ENCODE assay signal across 34 cellular contexts in the genomic region with DNA sequence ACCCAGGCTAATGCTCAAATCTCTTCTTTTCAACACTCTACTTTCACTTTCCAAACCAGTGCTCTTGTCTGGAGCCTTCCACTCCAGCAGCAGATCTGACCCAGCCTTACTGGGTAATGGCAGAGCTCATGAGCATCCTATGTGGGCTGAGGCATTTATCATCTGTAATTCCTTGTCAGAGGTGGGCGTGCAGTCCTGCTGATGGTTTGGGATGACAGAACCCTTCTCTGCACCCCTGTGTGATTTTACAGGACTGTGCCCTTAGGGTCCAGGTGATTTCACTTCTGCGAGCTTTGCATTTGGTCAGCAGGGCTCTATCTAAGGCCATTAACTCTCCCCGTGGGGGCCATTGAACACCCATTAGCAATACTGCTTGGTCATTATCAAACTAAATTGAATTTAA. TPM values are rescaled to one million over a fixed set of nuclear protein-coding genes. Genes with fewer than 3 reads are reported as not detected.
DNase-seq lines count a peak whose midpoint lies in the region; ATAC-seq and TF ChIP-seq lines count a peak whose summit lies in the region.
"Had no signal": no experiment of that assay in that cellular context is flagged by ENCODE, and none has a peak within 500 bp of the region (broad histone marks: within the 10 kb centered on the region; RNA-seq: fewer than 3 reads in every experiment).

No MANE protein-coding gene starts in this region.

- intact Hi-C loops in left ventricle myocardium inferior (cut with micrococcal nuclease), result no loop called here

- H3K27me3 ChIP-seq in left ventricle myocardium inferior (ENCODE audit: low read depth) (no peaks in the 10 kb centered on the region), stomach smooth muscle (ENCODE audit: control insufficient read depth in 1 of 2, insufficient read depth in 2 of 2, low read length in 2 of 2) (no peaks in the 10 kb centered on the region)
- H3K27me3 ChIP-seq: SJSA1, suprapubic skin, upper lobe of left lung had no signal

- no peak overlapping the region for H3K9ac ChIP-seq in stomach smooth muscle (ENCODE audit: low read length in 2 of 2)

- ATAC-seq in SK-N-SH treated with all-trans-retinoic acid at 6 μM for 48 hours, result peak; percentile 58; the same call in 1 of the 3 replicates
- no peak for ATAC-seq in GM18867 (IDR thresholded peaks at IDR 0.05; ENCODE audit: unreplicated experiment)
- ATAC-seq in GM18502 (IDR thresholded peaks at IDR 0.05; ENCODE audit: poor library complexity, unreplicated experiment), result no peak
- no peak for ATAC-seq in GM21360 (IDR thresholded peaks at IDR 0.05; ENCODE audit: unreplicated experiment)
- ATAC-seq: effector memory CD8-positive, alpha-beta T cell; mucosa of descending colon; natural killer cell; psoas muscle; stimulated activated memory B cell treated with anti-CD40 and anti-IgM and Interleukin-4, amounts not matched to agents 10 μg/mL and 1 μg/mL and 100 μg/mL, for 72 hours had no signal

- DNase-seq in NCI-H146 (lab: John Stamatoyannopoulos, UW), result peak; percentile 51
- no peak for DNase-seq in NCI-H146 treated with DMSO at 0.1 percent for 48 hours (lab: John Stamatoyannopoulos, UW; ENCODE audit: unreplicated experiment)
- no peak for DNase-seq in left ventricle myocardium inferior
- DNase-seq: activated CD4-positive, alpha-beta T cell treated with anti-CD3 and anti-CD28 coated beads, Interleukin-2, amount 50 U/mL, for 1 hour; activated CD4-positive, CD25-positive, alpha-beta regulatory T cell; activated effector memory CD4-positive, alpha-beta T cell treated with anti-CD3 and anti-CD28 coated beads, Interleukin-2, amount 50 U/mL, for 16 hours; activated T-cell treated with anti-CD3 and anti-CD28 coated beads, Interleukin-2, amount 50 U/mL, for 1 hour; anterior cingulate cortex; COR-L47; DMS53; effector memory CD8-positive, alpha-beta T cell; erythroblast; Kasumi-1; kidney glomerular epithelial cell; mucosa of descending colon; natural killer cell; NCI-H1417 treated with DMSO at 0.1 percent for 48 hours; NCI-H446; NCI-H774; occipital lobe; psoas muscle; stimulated activated CD4-positive, alpha-beta T cell treated with anti-CD3 and anti-CD28 coated beads, Interleukin-15, amount 100 ng/mL, for 24 hours; T-helper 1 cell; upper lobe of left lung had no signal

- H3K27ac ChIP-seq in left ventricle myocardium inferior (replicated peaks), result peak overlapping the region; percentile 67
- peak overlapping the region; percentile 42 for H3K27ac ChIP-seq in stomach smooth muscle (ENCODE audit: low read length)
- H3K27ac ChIP-seq: 22Rv1, C4-2B, psoas muscle, SJSA1, suprapubic skin had no signal

- TF ChIP-seq CTCF in left ventricle myocardium inferior (IDR thresholded peaks at IDR 0.05; ENCODE audit: borderline replicate concordance), result no peak

- H3K4me1 ChIP-seq in left ventricle myocardium inferior (peaks cover 68% of the 10 kb centered on the region), stomach smooth muscle (ENCODE audit: control insufficient read depth, insufficient read depth, low read length) (peaks cover 16% of the 10 kb centered on the region)
- H3K4me1 ChIP-seq: psoas muscle, suprapubic skin had no signal

- peaks cover 51% of the 10 kb centered on the region for H3K36me3 ChIP-seq in left ventricle myocardium inferior
- H3K36me3 ChIP-seq in stomach smooth muscle (ENCODE audit: control insufficient read depth in 2 of 2, insufficient read depth in 2 of 2, low read length in 2 of 2), result peaks cover 26 to 29% of the 10 kb centered on the region in 2 donors
- H3K36me3 ChIP-seq: SJSA1, suprapubic skin, upper lobe of left lung had no signal

- H3K4me3 ChIP-seq in left ventricle myocardium inferior, result no peak overlapping the region
- H3K4me3 ChIP-seq in stomach smooth muscle (ENCODE audit: low read length in 2 of 2), result peak overlapping the region in 1 of 2 donors; percentile 1
- H3K4me3 ChIP-seq: mucosa of descending colon, psoas muscle, SJSA1, suprapubic skin, upper lobe of left lung had no signal

- no peaks in the 10 kb centered on the region for H3K9me3 ChIP-seq in left ventricle myocardium inferior (replicated peaks)
- no peaks in the 10 kb centered on the region for H3K9me3 ChIP-seq in stomach smooth muscle (ENCODE audit: control insufficient read depth in 2 of 2, low read length in 2 of 2)
- H3K9me3 ChIP-seq: mucosa of descending colon, psoas muscle, SJSA1, suprapubic skin, upper lobe of left lung had no signal

TF ChIP-seq in SK-N-SH treated with all-trans-retinoic acid at 6 μM for 48 hours, 23 proteins besides CTCF, POLR2A, EP300 and RAD21:
- TF ChIP-seq TCF4 (CRISPR knock-in tag; IDR thresholded peaks at IDR 0.05; ENCODE audit: borderline replicate concordance), result peak; percentile 57; the same call in 1 of the 2 replicates
- TF ChIP-seq, protein P1, sequence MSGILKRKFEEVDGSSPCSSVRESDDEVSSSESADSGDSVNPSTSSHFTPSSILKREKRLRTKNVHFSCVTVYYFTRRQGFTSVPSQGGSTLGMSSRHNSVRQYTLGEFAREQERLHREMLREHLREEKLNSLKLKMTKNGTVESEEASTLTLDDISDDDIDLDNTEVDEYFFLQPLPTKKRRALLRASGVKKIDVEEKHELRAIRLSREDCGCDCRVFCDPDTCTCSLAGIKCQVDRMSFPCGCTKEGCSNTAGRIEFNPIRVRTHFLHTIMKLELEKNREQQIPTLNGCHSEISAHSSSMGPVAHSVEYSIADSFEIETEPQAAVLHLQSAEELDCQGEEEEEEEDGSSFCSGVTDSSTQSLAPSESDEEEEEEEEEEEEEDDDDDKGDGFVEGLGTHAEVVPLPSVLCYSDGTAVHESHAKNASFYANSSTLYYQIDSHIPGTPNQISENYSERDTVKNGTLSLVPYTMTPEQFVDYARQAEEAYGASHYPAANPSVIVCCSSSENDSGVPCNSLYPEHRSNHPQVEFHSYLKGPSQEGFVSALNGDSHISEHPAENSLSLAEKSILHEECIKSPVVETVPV (CRISPR knock-in tag; IDR thresholded peaks at IDR 0.05), result peak; percentile 39; the same call in 1 of the 2 replicates
- no peak for TF ChIP-seq RARB (CRISPR knock-in tag; IDR thresholded peaks at IDR 0.05)
- no peak for TF ChIP-seq ZFP30 (CRISPR knock-in tag; IDR thresholded peaks at IDR 0.05)
- no peak for TF ChIP-seq ISL1 (CRISPR knock-in tag; IDR thresholded peaks at IDR 0.05)
- TF ChIP-seq, protein P2, sequence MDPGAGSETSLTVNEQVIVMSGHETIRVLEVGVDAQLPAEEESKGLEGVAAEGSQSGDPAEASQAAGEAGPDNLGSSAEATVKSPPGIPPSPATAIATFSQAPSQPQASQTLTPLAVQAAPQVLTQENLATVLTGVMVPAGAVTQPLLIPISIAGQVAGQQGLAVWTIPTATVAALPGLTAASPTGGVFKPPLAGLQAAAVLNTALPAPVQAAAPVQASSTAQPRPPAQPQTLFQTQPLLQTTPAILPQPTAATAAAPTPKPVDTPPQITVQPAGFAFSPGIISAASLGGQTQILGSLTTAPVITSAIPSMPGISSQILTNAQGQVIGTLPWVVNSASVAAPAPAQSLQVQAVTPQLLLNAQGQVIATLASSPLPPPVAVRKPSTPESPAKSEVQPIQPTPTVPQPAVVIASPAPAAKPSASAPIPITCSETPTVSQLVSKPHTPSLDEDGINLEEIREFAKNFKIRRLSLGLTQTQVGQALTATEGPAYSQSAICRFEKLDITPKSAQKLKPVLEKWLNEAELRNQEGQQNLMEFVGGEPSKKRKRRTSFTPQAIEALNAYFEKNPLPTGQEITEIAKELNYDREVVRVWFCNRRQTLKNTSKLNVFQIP (CRISPR knock-in tag; IDR thresholded peaks at IDR 0.05; ENCODE audit: borderline replicate concordance, low read depth), result no peak
- no peak for TF ChIP-seq TOX (CRISPR knock-in tag; IDR thresholded peaks at IDR 0.05; ENCODE audit: borderline replicate concordance)
- TF ChIP-seq, protein P3, sequence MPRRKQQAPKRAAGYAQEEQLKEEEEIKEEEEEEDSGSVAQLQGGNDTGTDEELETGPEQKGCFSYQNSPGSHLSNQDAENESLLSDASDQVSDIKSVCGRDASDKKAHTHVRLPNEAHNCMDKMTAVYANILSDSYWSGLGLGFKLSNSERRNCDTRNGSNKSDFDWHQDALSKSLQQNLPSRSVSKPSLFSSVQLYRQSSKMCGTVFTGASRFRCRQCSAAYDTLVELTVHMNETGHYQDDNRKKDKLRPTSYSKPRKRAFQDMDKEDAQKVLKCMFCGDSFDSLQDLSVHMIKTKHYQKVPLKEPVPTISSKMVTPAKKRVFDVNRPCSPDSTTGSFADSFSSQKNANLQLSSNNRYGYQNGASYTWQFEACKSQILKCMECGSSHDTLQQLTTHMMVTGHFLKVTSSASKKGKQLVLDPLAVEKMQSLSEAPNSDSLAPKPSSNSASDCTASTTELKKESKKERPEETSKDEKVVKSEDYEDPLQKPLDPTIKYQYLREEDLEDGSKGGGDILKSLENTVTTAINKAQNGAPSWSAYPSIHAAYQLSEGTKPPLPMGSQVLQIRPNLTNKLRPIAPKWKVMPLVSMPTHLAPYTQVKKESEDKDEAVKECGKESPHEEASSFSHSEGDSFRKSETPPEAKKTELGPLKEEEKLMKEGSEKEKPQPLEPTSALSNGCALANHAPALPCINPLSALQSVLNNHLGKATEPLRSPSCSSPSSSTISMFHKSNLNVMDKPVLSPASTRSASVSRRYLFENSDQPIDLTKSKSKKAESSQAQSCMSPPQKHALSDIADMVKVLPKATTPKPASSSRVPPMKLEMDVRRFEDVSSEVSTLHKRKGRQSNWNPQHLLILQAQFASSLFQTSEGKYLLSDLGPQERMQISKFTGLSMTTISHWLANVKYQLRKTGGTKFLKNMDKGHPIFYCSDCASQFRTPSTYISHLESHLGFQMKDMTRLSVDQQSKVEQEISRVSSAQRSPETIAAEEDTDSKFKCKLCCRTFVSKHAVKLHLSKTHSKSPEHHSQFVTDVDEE (CRISPR knock-in tag; IDR thresholded peaks at IDR 0.05), result peak; percentile 80; the same call in 1 of the 2 replicates
- no peak for TF ChIP-seq CSDC2 (CRISPR knock-in tag; IDR thresholded peaks at IDR 0.05)
- TF ChIP-seq ZNF565 (CRISPR knock-in tag; conservative IDR thresholded peaks at IDR 0.05; ENCODE audit: low read depth), result no peak

RNA-seq across cellular contexts. Expression of a gene that starts 55.4 kb away (rescaled TPM):
- 103 TPM for total RNA-seq in left ventricle myocardium inferior
- total RNA-seq: natural killer cell had no signal
